Comparison of ENCODE assay signal across 17 cellular contexts in the genomic region with DNA sequence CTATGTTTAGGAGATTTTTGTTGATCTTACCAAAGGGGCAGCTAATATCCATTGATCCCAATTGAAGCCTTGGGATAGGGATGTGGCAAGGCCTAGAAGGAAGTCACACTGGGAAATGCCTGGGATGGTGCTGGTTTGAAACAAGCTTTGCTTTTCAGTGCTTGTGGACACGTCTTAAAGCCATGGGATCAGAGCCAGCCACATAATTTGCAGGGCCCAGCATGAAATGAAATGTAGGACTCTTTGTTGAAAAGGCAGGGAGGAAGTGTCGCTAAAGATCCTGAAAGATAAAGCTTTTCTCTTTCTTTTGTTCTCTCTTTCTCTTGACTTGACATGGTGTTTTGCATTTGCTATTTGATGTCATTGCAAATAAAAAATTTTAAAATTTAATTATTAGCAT. TPM values are rescaled to one million over a fixed set of nuclear protein-coding genes. Genes with fewer than 3 reads are reported as not detected.
DNase-seq lines count a peak whose midpoint lies in the region; ATAC-seq and TF ChIP-seq lines count a peak whose summit lies in the region.
"Had no signal": no experiment of that assay in that cellular context is flagged by ENCODE, and none has a peak within 500 bp of the region (broad histone marks: within the 10 kb centered on the region; RNA-seq: fewer than 3 reads in every experiment).

No MANE protein-coding gene starts in this region.

- H3K9me3 ChIP-seq in CD8-positive, alpha-beta T cell (ENCODE audit: low read length), result no peaks in the 10 kb centered on the region
- H3K9me3 ChIP-seq in HUES48 (ENCODE audit: control insufficient read depth, insufficient read depth, low read length) (no peaks in the 10 kb centered on the region), iPS-18a (ENCODE audit: control insufficient read depth, low read depth, low read length) (no peaks in the 10 kb centered on the region)
- H3K9me3 ChIP-seq: Peyer's patch, transverse colon had no signal

- DNase-seq in CD8-positive, alpha-beta T cell, result no peak
- no peak for DNase-seq in COLO829 (ENCODE audit: low spot score)
- no peak for DNase-seq in foreskin melanocyte
- DNase-seq in stimulated activated CD4-positive, alpha-beta T cell treated with anti-CD3 and anti-CD28 coated beads, Interleukin-12 subunit alpha, Interleukin-12 subunit beta, amount 100 ng/mL, for 4 hours, result no peak
- DNase-seq: DMS53, foreskin keratinocyte, HCEC 1CT, left ventricle myocardium superior, NCI-H187 treated with DMSO at 0.1 percent for 48 hours, NCI-H748 treated with DMSO at 0.1 percent for 48 hours, Peyer's patch, transverse colon had no signal

- ATAC-seq in CD8-positive, alpha-beta T cell, result no peak
- no peak for ATAC-seq in activated T-helper 17 cell treated with anti-CD3 and anti-CD28 coated beads, Interleukin-2, amount 50 U/mL, for 72 hours (replicated peaks)
- no peak for ATAC-seq in HG02678 (IDR thresholded peaks at IDR 0.05; ENCODE audit: unreplicated experiment)
- ATAC-seq: foreskin keratinocyte, left ventricle myocardium superior had no signal

- H3K4me1 ChIP-seq in CD8-positive, alpha-beta T cell (ENCODE audit: insufficient read depth, low read length), result peaks cover 63% of the 10 kb centered on the region
- H3K4me1 ChIP-seq in HUES48 (ENCODE audit: control insufficient read depth, insufficient read depth, low read length), result peaks cover 53% of the 10 kb centered on the region
- H3K4me1 ChIP-seq in iPS-18a (ENCODE audit: control insufficient read depth, low read depth, low read length), result peaks cover 52% of the 10 kb centered on the region
- H3K4me1 ChIP-seq: foreskin keratinocyte had no signal

- POLR2A ChIA-PET in CD8-positive, alpha-beta T cell (lab: Charles Lee), result interaction anchor here (0.6 to 4.2 kb wide), 4 partner anchors 12 to 67 kb away, joined by 3 to 32 read pairs (median 3); no protein-coding TSS in a partner anchor

- intact Hi-C loops in CD8-positive, alpha-beta T cell (cut with DNase I, micrococcal nuclease), result loop anchor here in 1 of 2 experiments (1.0 to 10.0 kb wide), 3 partner anchors 8 to 288 kb away; a partner anchor contains a TSS

- no peaks in the 10 kb centered on the region for H3K27me3 ChIP-seq in CD8-positive, alpha-beta T cell (ENCODE audit: insufficient read depth, low read length)
- H3K27me3 ChIP-seq in HUES48 (ENCODE audit: control insufficient read depth, insufficient read depth, low read length) (no peaks in the 10 kb centered on the region), iPS-18a (ENCODE audit: control insufficient read depth, insufficient read depth, low read length) (no peaks in the 10 kb centered on the region)
- H3K27me3 ChIP-seq: Peyer's patch had no signal

- H3K36me3 Mint-ChIP-seq in CD8-positive, alpha-beta T cell, result peaks cover 33% of the 10 kb centered on the region
- H3K36me3 Mint-ChIP-seq in activated T-helper 17 cell treated with anti-CD3 and anti-CD28 coated beads, Interleukin-2, amount 50 U/mL, for 72 hours (ENCODE audit: low read depth), result peaks cover 22% of the 10 kb centered on the region

- peaks cover 78% of the 10 kb centered on the region for H3K4me1 Mint-ChIP-seq in CD8-positive, alpha-beta T cell (ENCODE audit: low read depth)
- H3K4me1 Mint-ChIP-seq in activated T-helper 17 cell treated with anti-CD3 and anti-CD28 coated beads, Interleukin-2, amount 50 U/mL, for 72 hours, result peaks cover 36% of the 10 kb centered on the region

- H3K9ac ChIP-seq in HUES48 (ENCODE audit: low read depth, low read length), result no peak overlapping the region
- H3K9ac ChIP-seq in iPS-18a (ENCODE audit: low read length), result no peak overlapping the region

- no peaks in the 10 kb centered on the region for H3K9me3 Mint-ChIP-seq in CD8-positive, alpha-beta T cell
- H3K9me3 Mint-ChIP-seq in activated T-helper 17 cell treated with anti-CD3 and anti-CD28 coated beads, Interleukin-2, amount 50 U/mL, for 72 hours, result no peaks in the 10 kb centered on the region

- no peaks in the 10 kb centered on the region for H3K27me3 Mint-ChIP-seq in CD8-positive, alpha-beta T cell (ENCODE audit: low read depth)
- no peaks in the 10 kb centered on the region for H3K27me3 Mint-ChIP-seq in activated T-helper 17 cell treated with anti-CD3 and anti-CD28 coated beads, Interleukin-2, amount 50 U/mL, for 72 hours

- H3K36me3 ChIP-seq in CD8-positive, alpha-beta T cell (ENCODE audit: insufficient read depth, low read length), result no peaks in the 10 kb centered on the region
- H3K36me3 ChIP-seq in HUES48 (ENCODE audit: control insufficient read depth, insufficient read depth, low read length) (peaks cover 7% of the 10 kb centered on the region; the same call in 1 of the 2 replicates), iPS-18a (ENCODE audit: control insufficient read depth, low read depth, low read length) (peaks cover 10% of the 10 kb centered on the region)
- H3K36me3 ChIP-seq: Peyer's patch, transverse colon had no signal

- peak overlapping the region; percentile 18 for H3K4me3 ChIP-seq in CD8-positive, alpha-beta T cell (ENCODE audit: low read depth, low read length)
- H3K4me3 ChIP-seq in HUES48 (ENCODE audit: low read depth, low read length) (no peak overlapping the region; the same call in 1 of the 2 replicates), iPS-18a (ENCODE audit: low read length) (no peak overlapping the region)
- H3K4me3 ChIP-seq: Peyer's patch, skin epidermis, transverse colon had no signal

- H3K27ac Mint-ChIP-seq in CD8-positive, alpha-beta T cell, result peak overlapping the region; percentile 92
- peak overlapping the region; percentile 1 for H3K27ac Mint-ChIP-seq in activated T-helper 17 cell treated with anti-CD3 and anti-CD28 coated beads, Interleukin-2, amount 50 U/mL, for 72 hours

- CTCF ChIA-PET in CD8-positive, alpha-beta T cell (lab: Charles Lee), result interaction anchor here (0.8 to 3.9 kb wide), 4 partner anchors 11 to 170 kb away, joined by 3 to 15 read pairs (median 4); no protein-coding TSS in a partner anchor

- TF ChIP-seq CTCF in CD8-positive, alpha-beta T cell (IDR thresholded peaks at IDR 0.05), result no peak

- peak overlapping the region; percentile 91 for H3K4me3 Mint-ChIP-seq in CD8-positive, alpha-beta T cell
- peak overlapping the region; percentile 96 for H3K4me3 Mint-ChIP-seq in activated T-helper 17 cell treated with anti-CD3 and anti-CD28 coated beads, Interleukin-2, amount 50 U/mL, for 72 hours

- peak overlapping the region; percentile 9 for H3K27ac ChIP-seq in CD8-positive, alpha-beta T cell (ENCODE audit: low read depth, low read length)
- peak overlapping the region; percentile 87 for H3K27ac ChIP-seq in HUES48 (ENCODE audit: low read depth, low read length)
- H3K27ac ChIP-seq in iPS-18a (ENCODE audit: low read length), result peak overlapping the region; percentile 2
- H3K27ac ChIP-seq: foreskin keratinocyte, Peyer's patch, transverse colon had no signal

RNA-seq across cellular contexts. Expression of a gene that starts 5.0 kb away (rescaled TPM):
- total RNA-seq in CD8-positive, alpha-beta T cell, result 1 to 10 TPM; 5.4 TPM
- total RNA-seq in activated T-helper 17 cell treated with anti-CD3 and anti-CD28 coated beads, Interleukin-2, amount 50 U/mL, for 72 hours, result 1 to 10 TPM; 4.7 to 8.0 TPM

RNA-seq across cellular contexts. Expression of a gene that starts 46.2 kb away (rescaled TPM):
- total RNA-seq in CD8-positive, alpha-beta T cell, result 100 to 1,000 TPM; 116 to 119 TPM
- total RNA-seq in activated T-helper 17 cell treated with anti-CD3 and anti-CD28 coated beads, Interleukin-2, amount 50 U/mL, for 72 hours, result 10 to 100 TPM; 61.9 to 67.1 TPM

Comparison
In these comparisons a context has a peak if more than half of its experiments do, and no peak if none do; other contexts are left out.
1. H3K27ac ChIP-seq: peak in every context shown above with its lines; median percentile 87 in HUES48; 9 in CD8-positive, alpha-beta T cell; 2 in iPS-18a.